9 cellular contexts compared by ENCODE assay signal in genomic region chr12:14613718-14614117, GRCh38. TPM values are rescaled to one million over a fixed set of nuclear protein-coding genes. Genes with fewer than 3 reads are reported as not detected.
A peak's percentile ranks its signal among the peaks of the same experiment; 100 is the strongest.
DNase-seq lines count a peak whose midpoint lies in the region; ATAC-seq and TF ChIP-seq lines count a peak whose summit lies in the region.
"Had no signal": no experiment of that assay in that cellular context is flagged by ENCODE, and none has a peak within 500 bp of the region (broad histone marks: within the 10 kb centered on the region; RNA-seq: fewer than 3 reads in every experiment).

No MANE protein-coding gene starts in this region.

- peaks cover 18% of the 10 kb centered on the region for H3K4me1 Mint-ChIP-seq in memory B cell
- no peaks in the 10 kb centered on the region for H3K4me1 Mint-ChIP-seq in activated CD8-positive, alpha-beta T cell treated with anti-CD3 and anti-CD28 coated beads for 36 hours (ENCODE audit: low read depth)

- ATAC-seq in GM18858 (IDR thresholded peaks at IDR 0.05; ENCODE audit: unreplicated experiment) (peak; percentile 96), GM21786 (IDR thresholded peaks at IDR 0.05; ENCODE audit: unreplicated experiment) (peak; percentile 95), memory B cell (ENCODE audit: low read depth) (peak; percentile 91), left lobe of liver (no peak)
- ATAC-seq in activated CD8-positive, alpha-beta T cell treated with anti-CD3 and anti-CD28 coated beads for 36 hours = no peak

- H3K36me3 Mint-ChIP-seq in memory B cell = peaks cover 3% of the 10 kb centered on the region
- H3K36me3 Mint-ChIP-seq in activated CD8-positive, alpha-beta T cell treated with anti-CD3 and anti-CD28 coated beads for 36 hours (ENCODE audit: low read depth) = no peaks in the 10 kb centered on the region

- H3K9me3 Mint-ChIP-seq in memory B cell = peaks cover 7% of the 10 kb centered on the region
- peaks cover 9% of the 10 kb centered on the region for H3K9me3 Mint-ChIP-seq in activated CD8-positive, alpha-beta T cell treated with anti-CD3 and anti-CD28 coated beads for 36 hours

- intact Hi-C loops in activated CD8-positive, alpha-beta T cell treated with anti-CD3 and anti-CD28 coated beads for 36 hours (cut with micrococcal nuclease) = no loop called here

- CTCF ChIA-PET in activated CD8-positive, alpha-beta T cell treated with anti-CD3 and anti-CD28 coated beads for 36 hours (lab: Charles Lee) = no interaction called here

- POLR2A ChIA-PET in activated CD8-positive, alpha-beta T cell treated with anti-CD3 and anti-CD28 coated beads for 36 hours (lab: Charles Lee) = no interaction called here

- H3K27ac Mint-ChIP-seq in memory B cell = peak overlapping the region; percentile 95
- H3K27ac Mint-ChIP-seq in activated CD8-positive, alpha-beta T cell treated with anti-CD3 and anti-CD28 coated beads for 36 hours = no peak overlapping the region

- no peaks in the 10 kb centered on the region for H3K27me3 Mint-ChIP-seq in memory B cell
- H3K27me3 Mint-ChIP-seq in activated CD8-positive, alpha-beta T cell treated with anti-CD3 and anti-CD28 coated beads for 36 hours = no peaks in the 10 kb centered on the region

- no peak for TF ChIP-seq CTCF in activated CD8-positive, alpha-beta T cell treated with anti-CD3 and anti-CD28 coated beads for 36 hours (IDR thresholded peaks at IDR 0.05)

- peak overlapping the region; percentile 77 for H3K4me3 Mint-ChIP-seq in memory B cell
- H3K4me3 Mint-ChIP-seq in activated CD8-positive, alpha-beta T cell treated with anti-CD3 and anti-CD28 coated beads for 36 hours = no peak overlapping the region

- DNase-seq in HPDE6-E6E7 (ENCODE audit: extremely low spot score) (peak; percentile 31), memory B cell (ENCODE audit: low spot score in 2 of 2) (peak; percentile 44 to 73), left lobe of liver (ENCODE audit: low spot score) (no peak), NCI-H1092 (lab: John Stamatoyannopoulos, UW) (no peak), NCI-H774 (lab: John Stamatoyannopoulos, UW) (no peak)
- no peak for DNase-seq in activated CD8-positive, alpha-beta T cell treated with anti-CD3 and anti-CD28 coated beads for 36 hours
- DNase-seq: activated naive CD4-positive, alpha-beta T cell treated with anti-CD3 and anti-CD28 coated beads, Interleukin-2, amount 50 U/mL, for 16 hours had no signal

RNA-seq across cellular contexts. Expression of gene PLBD1, which starts 46.0 kb away (rescaled TPM):
- 2.5 TPM for total RNA-seq in left lobe of liver
- under 1 TPM in 1 of 2 experiments, not detected in 1; 0.14 TPM for total RNA-seq in activated CD8-positive, alpha-beta T cell treated with anti-CD3 and anti-CD28 coated beads for 36 hours

Comparison
In these comparisons a context has a peak if more than half of its experiments do, and no peak if none do; other contexts are left out.
1. ATAC-seq: peak in GM18858 (single experiment), GM21786 (single experiment) and memory B cell (single experiment); none in left lobe of liver (single experiment) and activated CD8-positive, alpha-beta T cell treated with anti-CD3 and anti-CD28 coated beads for 36 hours (single experiment).
2. DNase-seq: peak in HPDE6-E6E7 (single experiment) and memory B cell (2 of 2); none in left lobe of liver (single experiment), activated CD8-positive, alpha-beta T cell treated with anti-CD3 and anti-CD28 coated beads for 36 hours (single experiment), NCI-H1092 (single experiment) and NCI-H774 (single experiment).